8 cellular contexts compared by ENCODE assay signal in genomic region chr10:72274213-72274729, GRCh38. TPM values are rescaled to one million over a fixed set of nuclear protein-coding genes. Genes with fewer than 3 reads are reported as not detected.
DNase-seq lines count a peak whose midpoint lies in the region; FAIRE-seq and TF ChIP-seq lines count a peak whose summit lies in the region.

No MANE protein-coding gene starts in this region.

- WGBS in H9 (ENCODE audit: extremely low coverage, insufficient read length, low lambda C conversion rate) = no CpG with 5 or more reads among the region's 40 CpGs
- WGBS in spleen, 5 donors = 0 to 1% (median 0%) methylated on average over 15 to 40 of the region's 40 CpGs

- H3K9me3 ChIP-seq in H9 (ENCODE audit: control insufficient read depth, low read depth, low read length) (no peaks in the 10 kb centered on the region), spleen (no peaks in the 10 kb centered on the region)

- H3K36me3 ChIP-seq in spleen = peaks cover 6 to 29% (median 18%) of the 10 kb centered on the region in 6 donors

- H3K4me1 Mint-ChIP-seq in H9 = peaks cover 46 to 47% of the 10 kb centered on the region in 2 experiments
- H3K4me1 Mint-ChIP-seq in activated T-helper 2 cell treated with anti-CD3 and anti-CD28 coated beads, Interferon-gamma antibody, Interleukin-2, Interleukin-4, amounts not matched to agents 10 μg/mL and 5 μg/mL and 100 μg/mL, durations not matched to agents 14 hours and 24 hours and 36 hours (ENCODE audit: low read depth) = peaks cover 41% of the 10 kb centered on the region

- no peaks in the 10 kb centered on the region for H4K20me1 ChIP-seq in H9 (ENCODE audit: control insufficient read depth, insufficient read depth, insufficient read length)

- H4K8ac ChIP-seq in H9 (replicated peaks; ENCODE audit: insufficient read length, low read depth, low read length) = no peak overlapping the region

- H2BK120ac ChIP-seq in H9 (ENCODE audit: low read depth, low read length, poor library complexity, severe bottlenecking) = no peak overlapping the region

- H2AK5ac ChIP-seq in H9 (ENCODE audit: insufficient read length, low read length) = no peak overlapping the region

- H3K18ac ChIP-seq in H9 (ENCODE audit: insufficient read length, low read depth, low read length) = peak overlapping the region; percentile 43

- intact Hi-C loops in activated T-helper 2 cell treated with anti-CD3 and anti-CD28 coated beads, Interferon-gamma antibody, Interleukin-2, Interleukin-4, amounts not matched to agents 10 μg/mL and 5 μg/mL and 100 μg/mL, durations not matched to agents 14 hours and 24 hours and 36 hours (cut with micrococcal nuclease) = no loop called here
- intact Hi-C loops in spleen (cut with DNase I; ENCODE audit: low total_unique reads) = loop anchor here (10.0 kb wide), 1 partner anchor 59 kb away; the partner anchor contains the start of genes ANAPC16 and ASCC1

- peaks cover 0 to 5% of the 10 kb centered on the region in 2 experiments; a peak in 1 of 5 replicates for H3K9me3 Mint-ChIP-seq in H9
- H3K9me3 Mint-ChIP-seq in activated T-helper 2 cell treated with anti-CD3 and anti-CD28 coated beads, Interferon-gamma antibody, Interleukin-2, Interleukin-4, amounts not matched to agents 10 μg/mL and 5 μg/mL and 100 μg/mL, durations not matched to agents 14 hours and 24 hours and 36 hours = no peaks in the 10 kb centered on the region

- no peak for TF ChIP-seq POLR2A in spleen (IDR thresholded peaks at IDR 0.05)

- no peak overlapping the region for H4K5ac ChIP-seq in H9 (ENCODE audit: insufficient read length, low read depth, low read length)

- FAIRE-seq in HTR-8/SVneo (lab: Jason Lieb, UNC) = no peak

- H3K9ac ChIP-seq in H9 (ENCODE audit: extremely low read depth, insufficient read length, low read length) = peak overlapping the region; percentile 60

- no peak overlapping the region for H4K91ac ChIP-seq in H9 (ENCODE audit: insufficient read length, low read depth, low read length)

- no peaks in the 10 kb centered on the region for H3K79me1 ChIP-seq in H9 (ENCODE audit: insufficient read depth, low read depth, low read length, poor library complexity, severe bottlenecking)

- H3K27me3 ChIP-seq in H9 (ENCODE audit: insufficient read depth, low read length) (no peaks in the 10 kb centered on the region), spleen (replicated peaks in 1 of 7) (no peaks in the 10 kb centered on the region)

- H2BK12ac ChIP-seq in H9 (ENCODE audit: insufficient read length, low read depth, low read length) = no peak overlapping the region

- H3K27ac ChIP-seq in H9 (ENCODE audit: insufficient read length, low read depth, low read length) = no peak overlapping the region
- H3K27ac ChIP-seq in spleen = peak overlapping the region; percentile 89 to 99 (median 97)

- H3K27ac Mint-ChIP-seq in H9 = peak overlapping the region; percentile 92 to 94 (median 93); a peak in 5 of 7 replicates
- H3K27ac Mint-ChIP-seq in activated T-helper 2 cell treated with anti-CD3 and anti-CD28 coated beads, Interferon-gamma antibody, Interleukin-2, Interleukin-4, amounts not matched to agents 10 μg/mL and 5 μg/mL and 100 μg/mL, durations not matched to agents 14 hours and 24 hours and 36 hours = peak overlapping the region; percentile 94

- peaks cover 2% of the 10 kb centered on the region; the same call in 1 of the 2 replicates for H3K4me1 ChIP-seq in H9 (ENCODE audit: insufficient read depth, low read length)
- H3K4me1 ChIP-seq in spleen = peaks cover 22 to 78% (median 50%) of the 10 kb centered on the region in 6 donors

- H3T11ph ChIP-seq in H9 (ENCODE audit: low read length) = no peak overlapping the region

- H2BK15ac ChIP-seq in H9 (ENCODE audit: low read depth, low read length) = no peak overlapping the region

- peak overlapping the region; percentile 93 for H3K4me3 ChIP-seq in AG09309 (ENCODE audit: control insufficient read depth, low read depth, low read length)
- peak overlapping the region; percentile 99 for H3K4me3 ChIP-seq in iPS-11a (ENCODE audit: low read depth, low read length)
- H3K4me3 ChIP-seq in spleen = peak overlapping the region; percentile 82 to 98 (median 93)

- no peak overlapping the region for H2AFZ ChIP-seq in H9 (ENCODE audit: low read length)

- peak overlapping the region; percentile 87 to 95 for H3K4me3 Mint-ChIP-seq in H9
- H3K4me3 Mint-ChIP-seq in activated T-helper 2 cell treated with anti-CD3 and anti-CD28 coated beads, Interferon-gamma antibody, Interleukin-2, Interleukin-4, amounts not matched to agents 10 μg/mL and 5 μg/mL and 100 μg/mL, durations not matched to agents 14 hours and 24 hours and 36 hours (ENCODE audit: low read depth) = peak overlapping the region; percentile 100

- no peak overlapping the region for H2BK5ac ChIP-seq in H9 (ENCODE audit: insufficient read length, low read length)

- no peak overlapping the region for H3K4ac ChIP-seq in H9 (ENCODE audit: low read depth, low read length)

- peaks cover 11 to 24% (median 20%) of the 10 kb centered on the region in 3 experiments for H3K36me3 Mint-ChIP-seq in H9 (ENCODE audit: insufficient read depth in 1 of 3, low read depth in 3 of 3)
- peaks cover 38% of the 10 kb centered on the region for H3K36me3 Mint-ChIP-seq in activated T-helper 2 cell treated with anti-CD3 and anti-CD28 coated beads, Interferon-gamma antibody, Interleukin-2, Interleukin-4, amounts not matched to agents 10 μg/mL and 5 μg/mL and 100 μg/mL, durations not matched to agents 14 hours and 24 hours and 36 hours (ENCODE audit: low read depth)

- H3K27me3 Mint-ChIP-seq in H9 (ENCODE audit: low read depth) = peaks cover 4% of the 10 kb centered on the region
- no peaks in the 10 kb centered on the region for H3K27me3 Mint-ChIP-seq in activated T-helper 2 cell treated with anti-CD3 and anti-CD28 coated beads, Interferon-gamma antibody, Interleukin-2, Interleukin-4, amounts not matched to agents 10 μg/mL and 5 μg/mL and 100 μg/mL, durations not matched to agents 14 hours and 24 hours and 36 hours (ENCODE audit: low read depth)

- no peak overlapping the region for H2BK20ac ChIP-seq in H9 (ENCODE audit: low read depth, low read length, poor library complexity, severe bottlenecking)

- peaks cover 25% of the 10 kb centered on the region for H3K23me2 ChIP-seq in H9 (ENCODE audit: insufficient read length, low read depth, low read length, poor library complexity, severe bottlenecking)

- H3K23ac ChIP-seq in H9 (ENCODE audit: insufficient read length, low read depth, low read length) = no peak overlapping the region

- TF ChIP-seq CTCF in AG09309 (IDR thresholded peaks at IDR 0.05; ENCODE audit: control insufficient read depth, insufficient read depth, low read depth, low read length, missing control alignments) (no peak), H9 (conservative IDR thresholded peaks at IDR 0.05) (no peak), spleen (IDR thresholded peaks at IDR 0.05 in 8 of 11, conservative IDR thresholded peaks at IDR 0.05 in 3 of 11) (no peak)

- H3K56ac ChIP-seq in H9 (ENCODE audit: insufficient read length, low read depth, low read length) = no peak overlapping the region

- peak overlapping the region; percentile 75 for H3K4me2 ChIP-seq in H9 (ENCODE audit: insufficient read depth, insufficient read length, low read length)

- peak overlapping the region; percentile 28 for H3K14ac ChIP-seq in H9 (ENCODE audit: insufficient read depth, low read length)

- DNase-seq in AG09309 (ENCODE audit: low read depth) (no peak), H9 (no peak), spleen (peak; percentile 91), NCI-H2196 (lab: John Stamatoyannopoulos, UW; ENCODE audit: unreplicated experiment) (no peak), SKM-1 (lab: John Stamatoyannopoulos, UW; ENCODE audit: unreplicated experiment) (no peak), HTR-8/SVneo (ENCODE audit: insufficient read length, low spot score) (no peak)
- peak; percentile 38 for DNase-seq in activated T-helper 2 cell treated with anti-CD3 and anti-CD28 coated beads, Interferon-gamma antibody, Interleukin-2, Interleukin-4, amounts not matched to agents 10 μg/mL and 5 μg/mL and 100 μg/mL, durations not matched to agents 14 hours and 24 hours and 36 hours (ENCODE audit: low spot score)

- H3K79me2 ChIP-seq in H9 (ENCODE audit: insufficient read depth, low read length) = no peaks in the 10 kb centered on the region; the same call in 1 of the 2 replicates

RNA-seq across cellular contexts. Expression of gene DDIT4, which starts 0.5 kb away (rescaled TPM):
- total RNA-seq in H9 (2021) = 82.9 and 84.0 TPM in 2 replicates
- total RNA-seq in activated T-helper 2 cell treated with anti-CD3 and anti-CD28 coated beads, Interferon-gamma antibody, Interleukin-2, Interleukin-4, amounts not matched to agents 10 μg/mL and 5 μg/mL and 100 μg/mL, durations not matched to agents 14 hours and 24 hours and 36 hours = 543 and 569 TPM in 2 replicates
- total RNA-seq in spleen = 100 to 1,000 TPM; 103 to 308 (median 249) TPM
- polyA plus RNA-seq in spleen = 100 to 1,000 TPM in 2 of 3 donors, 10 to 100 TPM in 1; 99.3 to 247 (median 209) TPM

RNA-seq across cellular contexts. Expression of gene ASCC1, which starts 58.2 kb away (rescaled TPM):
- total RNA-seq in H9 (2021) = 36.9 and 41.2 TPM in 2 replicates
- total RNA-seq in activated T-helper 2 cell treated with anti-CD3 and anti-CD28 coated beads, Interferon-gamma antibody, Interleukin-2, Interleukin-4, amounts not matched to agents 10 μg/mL and 5 μg/mL and 100 μg/mL, durations not matched to agents 14 hours and 24 hours and 36 hours = 46.2 and 49.6 TPM in 2 replicates
- total RNA-seq in spleen = 10 to 100 TPM; 23.7 to 41.7 (median 37.9) TPM
- 10 to 100 TPM; 11.9 to 22.0 (median 18.4) TPM for polyA plus RNA-seq in spleen

RNA-seq across cellular contexts. Expression of gene ANAPC16, which starts 58.5 kb away (rescaled TPM):
- 66.6 and 73.8 TPM in 2 replicates for total RNA-seq in H9 (2021)
- total RNA-seq in activated T-helper 2 cell treated with anti-CD3 and anti-CD28 coated beads, Interferon-gamma antibody, Interleukin-2, Interleukin-4, amounts not matched to agents 10 μg/mL and 5 μg/mL and 100 μg/mL, durations not matched to agents 14 hours and 24 hours and 36 hours = 94.1 and 95.9 TPM in 2 replicates
- total RNA-seq in spleen = 100 to 1,000 TPM in 3 of 7 donors, 10 to 100 TPM in 4; 70.8 to 115 (median 97.2) TPM
- polyA plus RNA-seq in spleen = 100 to 1,000 TPM; 182 to 239 (median 224) TPM

Comparison
In these comparisons a context has a peak if more than half of its experiments do, and no peak if none do; other contexts are left out.
1. DNase-seq: peak in activated T-helper 2 cell treated with anti-CD3 and anti-CD28 coated beads, Interferon-gamma antibody, Interleukin-2, Interleukin-4, amounts not matched to agents 10 μg/mL and 5 μg/mL and 100 μg/mL, durations not matched to agents 14 hours and 24 hours and 36 hours (single experiment) and spleen (single experiment); none in AG09309 (single experiment), H9 (single experiment), NCI-H2196 (single experiment), SKM-1 (single experiment) and HTR-8/SVneo (single experiment).
2. Peak in every context shown above with its lines, with median percentiles within 50 percentile points of each other: H3K4me3 ChIP-seq.